Comparison of ENCODE assay signal across 8 cellular contexts in the genomic region with DNA sequence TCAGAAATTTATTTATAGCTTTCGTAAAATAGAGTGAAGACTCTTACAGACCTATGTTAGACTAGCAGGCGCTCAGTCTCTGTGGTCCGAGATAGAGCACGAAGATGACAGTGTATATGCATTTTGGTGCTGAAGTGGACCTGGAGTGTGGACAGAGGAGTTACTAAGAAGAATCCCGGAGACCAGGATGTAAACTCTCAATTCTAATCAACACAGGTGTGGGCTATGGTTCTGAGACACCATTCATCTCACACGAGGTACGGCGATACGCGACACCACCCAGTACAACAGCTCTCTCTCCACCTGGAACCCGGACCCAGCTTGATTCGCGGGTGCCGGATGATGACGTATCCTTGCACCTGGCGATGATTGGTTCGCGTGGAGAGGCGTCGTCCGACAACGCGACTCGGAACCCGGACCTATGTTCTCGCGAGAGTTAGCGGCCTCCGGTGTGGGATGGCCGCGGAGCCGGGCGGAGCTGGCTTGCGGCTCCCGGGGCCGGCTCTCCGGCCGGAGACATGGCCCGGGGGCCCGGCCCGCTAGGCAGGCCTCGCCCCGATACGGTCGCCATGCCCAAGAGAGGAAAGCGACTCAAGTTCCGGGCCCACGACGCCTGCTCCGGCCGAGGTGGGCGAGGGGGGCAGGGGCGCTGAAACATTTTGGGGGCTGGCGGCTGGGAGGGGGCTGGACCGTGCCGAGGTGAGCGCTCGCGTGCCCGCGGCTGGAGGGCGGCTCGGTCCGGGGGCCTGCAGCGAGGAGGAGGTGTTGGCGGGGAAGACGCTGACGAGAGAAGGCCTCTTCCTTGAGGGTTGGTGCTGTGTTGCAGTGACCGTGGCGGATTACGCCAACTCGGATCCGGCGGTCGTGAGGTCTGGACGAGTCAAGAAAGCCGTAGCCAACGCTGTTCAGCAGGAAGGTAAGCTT. TPM values are rescaled to one million over a fixed set of nuclear protein-coding genes. Genes with fewer than 3 reads are reported as not detected.
A peak's percentile ranks its signal among the peaks of the same experiment; 100 is the strongest.
DNase-seq lines count a peak whose midpoint lies in the region; ATAC-seq, FAIRE-seq and TF ChIP-seq lines count a peak whose summit lies in the region.

A gene with protein sequence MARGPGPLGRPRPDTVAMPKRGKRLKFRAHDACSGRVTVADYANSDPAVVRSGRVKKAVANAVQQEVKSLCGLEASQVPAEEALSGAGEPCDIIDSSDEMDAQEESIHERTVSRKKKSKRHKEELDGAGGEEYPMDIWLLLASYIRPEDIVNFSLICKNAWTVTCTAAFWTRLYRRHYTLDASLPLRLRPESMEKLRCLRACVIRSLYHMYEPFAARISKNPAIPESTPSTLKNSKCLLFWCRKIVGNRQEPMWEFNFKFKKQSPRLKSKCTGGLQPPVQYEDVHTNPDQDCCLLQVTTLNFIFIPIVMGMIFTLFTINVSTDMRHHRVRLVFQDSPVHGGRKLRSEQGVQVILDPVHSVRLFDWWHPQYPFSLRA (plus strand): TSS at position 427 of the 924 bp plus-strand sequence. CDS start 92 bp downstream, at position 519.

- H3K27ac ChIP-seq in A549 (peak within 1 kb of the TSS; percentile 96 to 100), VCaP (peak within 1 kb of the TSS; percentile 89), breast epithelium (peak within 1 kb of the TSS; percentile 92 to 95), skeletal muscle tissue (ENCODE audit: low read depth, low read length) (peak within 1 kb of the TSS; percentile 96)

- H3K36me3 ChIP-seq in breast epithelium (no peaks in the 10 kb centered on the region), skeletal muscle tissue (ENCODE audit: control insufficient read depth in 3 of 3, insufficient read depth in 3 of 3, low read length in 3 of 3) (peaks cover 11 to 29% (median 18%) of the 10 kb centered on the region in 3 donors)

- H3K9ac ChIP-seq in skeletal muscle tissue (ENCODE audit: low read depth in 1 of 3, low read length in 3 of 3) = peak within 1 kb of the TSS; percentile 86 to 98 (median 89)

- H3K4me3 ChIP-seq in A549 = peak within 1 kb of the TSS; percentile 95
- peak within 1 kb of the TSS; percentile 74 to 82 (median 82) for H3K4me3 ChIP-seq in breast epithelium
- peak within 1 kb of the TSS; percentile 96 for H3K4me3 ChIP-seq in iPS-18c (ENCODE audit: insufficient read depth, low read depth, low read length)
- peak within 1 kb of the TSS; percentile 83 to 99 (median 97) for H3K4me3 ChIP-seq in skeletal muscle tissue (ENCODE audit: low read length in 3 of 3)

- FAIRE-seq in A549 (lab: Jason Lieb, UNC) = peak; percentile 68

- WGBS in A549 (ENCODE audit: missing lambda C conversion rate) = under 1% methylated on average over 27 of the region's 78 CpGs

- TF ChIP-seq POLR2A in A549 (IDR thresholded peaks at IDR 0.05; ENCODE audit: low read length) (peak; percentile 91), breast epithelium (IDR thresholded peaks at IDR 0.05) (no peak)

- no peak for TF ChIP-seq RAD21 in A549 (conservative IDR thresholded peaks at IDR 0.05 in 1 of 2, IDR thresholded peaks at IDR 0.05 in 1 of 2)

- H3K4me2 ChIP-seq in A549 = peak within 1 kb of the TSS; percentile 88

- intact Hi-C loops in breast epithelium (cut with DNase I; ENCODE audit: low total_unique reads) = no loop called here

- CTCF ChIA-PET in A549 (lab: Yijun Ruan, JAX) = interaction anchor here (0.6 to 3.7 kb wide), 10 partner anchors 9 to 262 kb away, joined by 3 to 20 read pairs (median 3); no protein-coding TSS in a partner anchor

- H3K4me1 ChIP-seq in A549 = peaks cover 13% of the 10 kb centered on the region
- H3K4me1 ChIP-seq in breast epithelium = peaks cover 0 to 6% of the 10 kb centered on the region in 2 donors
- H3K4me1 ChIP-seq in skeletal muscle tissue (ENCODE audit: control insufficient read depth in 3 of 3, insufficient read depth in 3 of 3, low read length in 3 of 3) = peaks cover 5 to 17% (median 8%) of the 10 kb centered on the region in 3 donors

- no peaks in the 10 kb centered on the region for H3K27me3 ChIP-seq in breast epithelium
- no peaks in the 10 kb centered on the region for H3K27me3 ChIP-seq in skeletal muscle tissue (ENCODE audit: control insufficient read depth in 3 of 3, insufficient read depth in 3 of 3, low read length in 3 of 3)

- no peak for TF ChIP-seq EP300 in A549 (IDR thresholded peaks at IDR 0.05)

- peak; percentile 98 to 99 for ATAC-seq in A549
- peak; percentile 92 for ATAC-seq in GM18868 (IDR thresholded peaks at IDR 0.05; ENCODE audit: unreplicated experiment)
- peak; percentile 92 for ATAC-seq in HG03108 (IDR thresholded peaks at IDR 0.05; ENCODE audit: unreplicated experiment)

- H3K9me3 ChIP-seq in A549 = no peaks in the 10 kb centered on the region
- no peaks in the 10 kb centered on the region for H3K9me3 ChIP-seq in breast epithelium
- no peaks in the 10 kb centered on the region for H3K9me3 ChIP-seq in iPS-18c (ENCODE audit: control insufficient read depth, insufficient read depth, low read length)
- H3K9me3 ChIP-seq in skeletal muscle tissue (ENCODE audit: control insufficient read depth in 3 of 3, low read length in 3 of 3) = no peaks in the 10 kb centered on the region

- TF ChIP-seq CTCF in A549 (IDR thresholded peaks at IDR 0.05) = no peak
- no peak for TF ChIP-seq CTCF in VCaP (conservative IDR thresholded peaks at IDR 0.05)
- TF ChIP-seq CTCF in breast epithelium (IDR thresholded peaks at IDR 0.05) = no peak

- DNase-seq in A549 (ENCODE audit: low read depth in 1 of 2, low spot score in 1 of 2) = peak; percentile 90 to 98
- peak; percentile 91 for DNase-seq in NCI-H2196 treated with DMSO at 0.1 percent for 48 hours (lab: John Stamatoyannopoulos, UW; ENCODE audit: unreplicated experiment)
- DNase-seq in breast epithelium (ENCODE audit: low spot score in 2 of 2) = peak; percentile 96 to 98

- POLR2A ChIA-PET in A549 (lab: Yijun Ruan, JAX) = interaction anchor here (0.5 to 2.0 kb wide), 16 partner anchors 10 to 619 kb away, joined by 3 to 15 read pairs (median 4); a partner anchor contains a TSS

TF ChIP-seq in A549, 52 proteins besides CTCF, POLR2A, EP300 and RAD21 (continues in another document):
- no peak for TF ChIP-seq NPAS2 (CRISPR knock-in tag; IDR thresholded peaks at IDR 0.05; ENCODE audit: borderline replicate concordance)
- TF ChIP-seq FOXS1 (CRISPR knock-in tag; IDR thresholded peaks at IDR 0.05) = no peak
- TF ChIP-seq, protein P1, sequence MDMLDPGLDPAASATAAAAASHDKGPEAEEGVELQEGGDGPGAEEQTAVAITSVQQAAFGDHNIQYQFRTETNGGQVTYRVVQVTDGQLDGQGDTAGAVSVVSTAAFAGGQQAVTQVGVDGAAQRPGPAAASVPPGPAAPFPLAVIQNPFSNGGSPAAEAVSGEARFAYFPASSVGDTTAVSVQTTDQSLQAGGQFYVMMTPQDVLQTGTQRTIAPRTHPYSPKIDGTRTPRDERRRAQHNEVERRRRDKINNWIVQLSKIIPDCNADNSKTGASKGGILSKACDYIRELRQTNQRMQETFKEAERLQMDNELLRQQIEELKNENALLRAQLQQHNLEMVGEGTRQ (IDR thresholded peaks at IDR 0.05) = no peak
- no peak for TF ChIP-seq BHLHE40 (IDR thresholded peaks at IDR 0.05; ENCODE audit: low read depth, low read length)
- TF ChIP-seq, protein P2, sequence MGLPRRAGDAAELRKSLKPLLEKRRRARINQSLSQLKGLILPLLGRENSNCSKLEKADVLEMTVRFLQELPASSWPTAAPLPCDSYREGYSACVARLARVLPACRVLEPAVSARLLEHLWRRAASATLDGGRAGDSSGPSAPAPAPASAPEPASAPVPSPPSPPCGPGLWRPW (IDR thresholded peaks at IDR 0.05) = no peak
- TF ChIP-seq MAZ (IDR thresholded peaks at IDR 0.05; ENCODE audit: borderline replicate concordance, low read depth, low read length) = no peak
- TF ChIP-seq ZNF302 (CRISPR knock-in tag; IDR thresholded peaks at IDR 0.05) = no peak
- no peak for TF ChIP-seq CBX8 (IDR thresholded peaks at IDR 0.05)
- no peak for TF ChIP-seq TFCP2L1 (CRISPR knock-in tag; IDR thresholded peaks at IDR 0.05)
- no peak for TF ChIP-seq RNF2 (IDR thresholded peaks at IDR 0.05; ENCODE audit: borderline replicate concordance, low read depth)
- no peak for TF ChIP-seq CHD4 (IDR thresholded peaks at IDR 0.05; ENCODE audit: borderline replicate concordance)
- TF ChIP-seq, protein P3, sequence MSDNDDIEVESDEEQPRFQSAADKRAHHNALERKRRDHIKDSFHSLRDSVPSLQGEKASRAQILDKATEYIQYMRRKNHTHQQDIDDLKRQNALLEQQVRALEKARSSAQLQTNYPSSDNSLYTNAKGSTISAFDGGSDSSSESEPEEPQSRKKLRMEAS (IDR thresholded peaks at IDR 0.05) = peak; percentile 94
- TF ChIP-seq KDM1A (IDR thresholded peaks at IDR 0.05; ENCODE audit: low read depth) = no peak
- no peak for TF ChIP-seq JUNB (IDR thresholded peaks at IDR 0.05)

RNA-seq across cellular contexts. Expression of the gene that starts here (rescaled TPM):
- 114 and 123 TPM in 2 replicates for polyA plus RNA-seq in A549 (2011; rRNA removed)
- 61.0 and 67.8 TPM in 2 replicates for polyA plus RNA-seq in A549 (2012; cell fraction: cytosol; rRNA removed)
- 40.6 and 60.6 TPM in 2 replicates for polyA plus RNA-seq in A549 (2012; cell fraction: nucleus; rRNA removed)
- polyA plus RNA-seq in A549 (2017; fragmentation: RNase III; extraction: RNeasy Plus Mini Kit Qiagen cat#74134 plus additional on column Dnase treatment) = 46.3 to 49.4 TPM (median 48.4 TPM) in 3 replicates
- polyA minus RNA-seq in A549 (2011; rRNA and poly(A)+ RNA removed) = 107 and 128 TPM in 2 replicates
- total RNA-seq in breast epithelium = 100 to 1,000 TPM in 1 of 3 donors, 10 to 100 TPM in 2; 85.9 to 113 (median 94.1) TPM
- 42.3 TPM for total RNA-seq in skeletal muscle tissue

Comparison
In these comparisons a context has a peak if more than half of its experiments do, and no peak if none do; other contexts are left out.
1. Peak in every context shown above with its lines: DNase-seq, ATAC-seq, H3K4me3 ChIP-seq and H3K27ac ChIP-seq.